ENCODE assay signal across 21 cellular contexts in the genomic region with DNA sequence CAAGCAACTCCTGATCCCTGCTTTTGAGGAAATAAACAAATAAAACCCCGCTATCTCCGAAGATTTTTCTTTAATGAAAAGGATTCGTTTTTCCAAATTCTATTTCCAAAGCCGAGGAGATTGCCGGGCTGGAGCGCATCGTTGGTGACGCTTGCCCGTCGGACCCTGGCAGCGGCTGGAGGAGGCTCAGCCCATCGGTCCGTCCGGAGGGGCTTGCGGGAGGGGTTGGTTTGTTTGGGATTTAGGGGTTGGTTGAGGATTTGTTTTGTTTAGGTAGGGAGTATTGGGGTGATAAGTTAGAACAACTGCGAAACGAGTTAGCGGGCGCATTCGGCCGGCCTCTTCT. TPM values are rescaled to one million over a fixed set of nuclear protein-coding genes. Genes with fewer than 3 reads are reported as not detected.
A peak's percentile ranks its signal among the peaks of the same experiment; 100 is the strongest.
DNase-seq lines count a peak whose midpoint lies in the region; ATAC-seq and TF ChIP-seq lines count a peak whose summit lies in the region.
"Had no signal": no experiment of that assay in that cellular context is flagged by ENCODE, and none has a peak within 500 bp of the region (broad histone marks: within the 10 kb centered on the region; RNA-seq: fewer than 3 reads in every experiment).

No MANE protein-coding gene starts in this region.

- no peak overlapping the region for H3K9ac ChIP-seq in HUES48 (ENCODE audit: low read depth, low read length)
- H3K9ac ChIP-seq in iPS-20b (ENCODE audit: low read depth, low read length): peak overlapping the region; percentile 63; the same call in 1 of the 2 replicates
- H3K9ac ChIP-seq in neuronal stem cell (ENCODE audit: low read depth, low read length, poor library complexity): peak overlapping the region; percentile 51

- no peak overlapping the region for H3K4ac ChIP-seq in neuronal stem cell (ENCODE audit: low read length)

- H3K9me3 ChIP-seq in HUES48 (ENCODE audit: control insufficient read depth, insufficient read depth, low read length): no peaks in the 10 kb centered on the region
- no peaks in the 10 kb centered on the region; the same call in 1 of the 2 replicates for H3K9me3 ChIP-seq in iPS-20b (ENCODE audit: insufficient read depth, low read depth, low read length)
- peaks cover 0 to 2% of the 10 kb centered on the region in 2 donors for H3K9me3 ChIP-seq in neuronal stem cell (replicated peaks in 1 of 2; ENCODE audit: control insufficient read depth in 2 of 2, insufficient read depth in 1 of 2, low read depth in 1 of 2, low read length in 2 of 2)
- H3K9me3 ChIP-seq: upper lobe of right lung had no signal

- H2AFZ ChIP-seq in neuronal stem cell (ENCODE audit: low read length): no peak overlapping the region

- H3K27ac ChIP-seq in HUES48 (ENCODE audit: low read depth, low read length) (no peak overlapping the region), dorsolateral prefrontal cortex (peak overlapping the region; percentile 71 to 100 (median 98)), iPS-20b (ENCODE audit: low read length) (no peak overlapping the region), neuronal stem cell (replicated peaks; ENCODE audit: low read length) (no peak overlapping the region)
- H3K27ac ChIP-seq: SK-N-MC, upper lobe of right lung had no signal

- peak overlapping the region; percentile 84 for H2AK5ac ChIP-seq in neuronal stem cell (ENCODE audit: low read depth, low read length)

- H3K4me1 ChIP-seq in HUES48 (ENCODE audit: control insufficient read depth, insufficient read depth, low read length): peaks cover 48% of the 10 kb centered on the region
- H3K4me1 ChIP-seq in iPS-20b (ENCODE audit: insufficient read depth, low read length): peaks cover 21% of the 10 kb centered on the region
- H3K4me1 ChIP-seq in neuronal stem cell (ENCODE audit: control insufficient read depth in 2 of 2, insufficient read depth in 1 of 2, low read depth in 1 of 2, low read length in 2 of 2): peaks cover 11 to 66% of the 10 kb centered on the region in 2 donors

- no peak for TF ChIP-seq CTCF in dorsolateral prefrontal cortex (IDR thresholded peaks at IDR 0.05 in 54 of 56, conservative IDR thresholded peaks at IDR 0.05 in 2 of 56; ENCODE audit: low read depth in 1 of 56, partially characterized antibody in 56 of 56)

- H4K91ac ChIP-seq in neuronal stem cell (ENCODE audit: low read depth, low read length, poor library complexity): no peak overlapping the region

- H3K4me2 ChIP-seq in neuronal stem cell (ENCODE audit: insufficient read depth, low read length, poor library complexity, severe bottlenecking): no peak overlapping the region

- no peak for ATAC-seq in HG03135 (IDR thresholded peaks at IDR 0.05; ENCODE audit: unreplicated experiment)
- ATAC-seq: naive thymus-derived CD4-positive, alpha-beta T cell; right cardiac atrium; T-helper 17 cell; upper lobe of right lung had no signal

- no peaks in the 10 kb centered on the region for H3K79me1 ChIP-seq in neuronal stem cell (ENCODE audit: low read depth, low read length)

- H2BK15ac ChIP-seq in neuronal stem cell (ENCODE audit: low read length): peak overlapping the region; percentile 34

- DNase-seq in dorsolateral prefrontal cortex (no peak), neuronal stem cell (ENCODE audit: low spot score) (no peak), occipital lobe (lab: John Stamatoyannopoulos, UW) (no peak), T-helper 1 cell (no peak)
- no peak for DNase-seq in activated CD4-positive, CD25-positive, alpha-beta regulatory T cell (lab: John Stamatoyannopoulos, UW)
- DNase-seq: activated gamma-delta T cell; activated naive CD8-positive, alpha-beta T cell treated with anti-CD3 and anti-CD28 coated beads, Interleukin-2, amount 10 ng/mL, durations not matched to agents 7 days and 5 days; GDM1; HCEC 1CT; naive thymus-derived CD4-positive, alpha-beta T cell; NCI-H1417 treated with DMSO at 0.1 percent for 48 hours; NCI-H446 treated with DMSO at 0.1 percent for 48 hours; posterior cingulate gyrus; right cardiac atrium; stimulated activated CD4-positive, alpha-beta T cell treated with anti-CD3 and anti-CD28 coated beads, Interleukin-2, amount 100 ng/mL, for 24 hours; T-helper 17 cell; upper lobe of right lung had no signal

- no peak overlapping the region for H2BK120ac ChIP-seq in neuronal stem cell (ENCODE audit: low read depth, low read length)

- no peak overlapping the region for H3K23ac ChIP-seq in neuronal stem cell (ENCODE audit: low read depth, low read length, poor library complexity)

- H3K27me3 ChIP-seq in HUES48 (ENCODE audit: control insufficient read depth, insufficient read depth, low read length) (peaks cover 99% of the 10 kb centered on the region), dorsolateral prefrontal cortex (no peaks in the 10 kb centered on the region), iPS-20b (ENCODE audit: insufficient read depth, low read length) (peaks cover 100% of the 10 kb centered on the region), neuronal stem cell (ENCODE audit: control insufficient read depth in 3 of 3, insufficient read depth in 3 of 3, low read depth in 1 of 3, low read length in 3 of 3) (peaks cover 0 to 94% (median 29%) of the 10 kb centered on the region in 3 experiments)
- H3K27me3 ChIP-seq: upper lobe of right lung had no signal

- H3K36me3 ChIP-seq in HUES48 (ENCODE audit: control insufficient read depth, insufficient read depth, low read length) (peaks cover 27% of the 10 kb centered on the region), iPS-20b (ENCODE audit: insufficient read depth, low read depth, low read length) (peaks cover 23% of the 10 kb centered on the region), neuronal stem cell (replicated peaks in 1 of 2; ENCODE audit: control insufficient read depth in 2 of 2, insufficient read depth in 2 of 2, low read length in 2 of 2) (peaks cover 11 to 57% of the 10 kb centered on the region in 2 donors)

- H2BK5ac ChIP-seq in neuronal stem cell (ENCODE audit: low read length): no peak overlapping the region

- 100% methylated on average over 1 of the region's 21 CpGs; no CpG with 5 or more reads in 1 of the 2 donors for WGBS in neuronal stem cell (ENCODE audit: extremely low coverage in 2 of 2, insufficient read length in 2 of 2, insufficient replicate concordance in 1 of 2), 2 donors

- intact Hi-C loops in dorsolateral prefrontal cortex (cut with DNase I): no loop called here

- no peak overlapping the region for H2BK12ac ChIP-seq in neuronal stem cell (ENCODE audit: low read length)

- H4K8ac ChIP-seq in neuronal stem cell (ENCODE audit: low read depth, low read length): no peak overlapping the region

- H3K4me3 ChIP-seq in HUES48 (ENCODE audit: low read depth, low read length) (peak overlapping the region; percentile 48; the same call in 1 of the 2 replicates), dorsolateral prefrontal cortex (peak overlapping the region; percentile 29 to 96 (median 66)), iPS-20b (ENCODE audit: low read length) (peak overlapping the region; percentile 68), neuronal stem cell (ENCODE audit: low read length in 2 of 2) (peak overlapping the region in 1 of 2 donors; percentile 93)
- H3K4me3 ChIP-seq: SK-N-MC, upper lobe of right lung had no signal

- no peak overlapping the region for H3K14ac ChIP-seq in neuronal stem cell (ENCODE audit: low read length)

- no peak overlapping the region for H3K18ac ChIP-seq in neuronal stem cell (ENCODE audit: low read length)

RNA-seq across cellular contexts. Expression of a gene that starts 20.8 kb away (rescaled TPM):
- total RNA-seq in dorsolateral prefrontal cortex: 10 to 100 TPM; 36.9 to 64.9 (median 48.8) TPM
- 28.4 TPM for polyA plus RNA-seq in neuronal stem cell (2013, experiment 1 of 2)
- 24.9 TPM for polyA plus RNA-seq in neuronal stem cell (2013, experiment 2 of 2)
- total RNA-seq in occipital lobe: 21.8 TPM

RNA-seq across cellular contexts. Expression of a gene that starts 28.7 kb away (rescaled TPM):
- total RNA-seq in dorsolateral prefrontal cortex (1,000 to 10,000 TPM in 1 of 120 experiments, 100 to 1,000 TPM in 110, 10 to 100 TPM in 9; 33.1 to 1,222 (median 302) TPM), occipital lobe (10.1 TPM)
- polyA plus RNA-seq in neuronal stem cell (2013, experiment 1 of 2): 0.70 TPM
- polyA plus RNA-seq in neuronal stem cell (2013, experiment 2 of 2): 0.76 TPM

RNA-seq across cellular contexts. Expression of a gene that starts 51.6 kb away (rescaled TPM):
- total RNA-seq in dorsolateral prefrontal cortex (10 to 100 TPM; 25.1 to 59.1 (median 46.4) TPM), occipital lobe (23.9 TPM)
- 6.1 TPM for polyA plus RNA-seq in neuronal stem cell (2013, experiment 1 of 2)
- polyA plus RNA-seq in neuronal stem cell (2013, experiment 2 of 2): 5.4 TPM

Comparison
In these comparisons a context has a peak if more than half of its experiments do, and no peak if none do; other contexts are left out.
1. H3K27ac ChIP-seq: peak in dorsolateral prefrontal cortex (59 of 59); none in HUES48 (single experiment), iPS-20b (single experiment) and neuronal stem cell (single experiment).